In the genomic region with DNA sequence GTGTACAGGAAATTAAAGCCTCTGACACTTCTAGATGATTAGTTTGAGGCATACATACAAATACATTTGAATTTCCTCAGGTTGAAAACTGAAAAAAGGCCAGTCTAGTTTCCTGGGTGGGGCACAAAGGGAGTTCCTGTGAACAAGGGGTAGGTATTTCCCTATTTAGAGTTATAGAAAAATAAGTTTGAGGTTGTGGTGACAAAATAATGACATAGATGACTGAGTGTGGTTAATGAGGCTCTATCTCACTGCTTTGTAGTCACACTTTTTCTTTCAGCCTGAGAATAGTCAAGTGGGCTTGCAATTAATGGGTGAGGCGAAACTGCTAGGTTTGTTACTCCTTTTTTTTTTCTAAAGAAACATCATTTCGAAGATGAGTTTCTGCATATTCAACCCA, we compare ENCODE assay signal across 9 cellular contexts. TPM values are rescaled to one million over a fixed set of nuclear protein-coding genes. Genes with fewer than 3 reads are reported as not detected.
DNase-seq lines count a peak whose midpoint lies in the region; ATAC-seq, FAIRE-seq and TF ChIP-seq lines count a peak whose summit lies in the region.
"Had no signal": no experiment of that assay in that cellular context is flagged by ENCODE, and none has a peak within 500 bp of the region (broad histone marks: within the 10 kb centered on the region; RNA-seq: fewer than 3 reads in every experiment).

No MANE protein-coding gene starts in this region.

- no peaks in the 10 kb centered on the region for H3K9me3 Mint-ChIP-seq in activated naive CD4-positive, alpha-beta T cell treated with anti-CD3 and anti-CD28 coated beads, Interleukin-2, amount 50 U/mL, for 72 hours

- TF ChIP-seq CTCF in GM10248 (IDR thresholded peaks at IDR 0.05; ENCODE audit: control extremely low read depth, extremely low read depth, low read depth, missing control alignments) (no peak), breast epithelium (IDR thresholded peaks at IDR 0.05) (no peak), pancreas (IDR thresholded peaks at IDR 0.05) (no peak)

- 75 to 79% methylated on average over 2 of the region's 2 CpGs for WGBS in pancreas, 2 donors

- no peaks in the 10 kb centered on the region for H3K36me3 ChIP-seq in breast epithelium
- no peaks in the 10 kb centered on the region for H3K36me3 ChIP-seq in pancreas

- POLR2A ChIA-PET in GM10248 (lab: Yijun Ruan, JAX) = no interaction called here

- ATAC-seq in GM19455 (IDR thresholded peaks at IDR 0.05; ENCODE audit: unreplicated experiment) (peak; percentile 59), HG03457 (IDR thresholded peaks at IDR 0.05; ENCODE audit: unreplicated experiment) (peak; percentile 57), pancreas (no peak)
- ATAC-seq in activated naive CD4-positive, alpha-beta T cell treated with anti-CD3 and anti-CD28 coated beads, Interleukin-2, amount 50 U/mL, for 72 hours = peak; percentile 26 to 62
- ATAC-seq: HCT116 had no signal

- no peaks in the 10 kb centered on the region for H3K36me3 Mint-ChIP-seq in activated naive CD4-positive, alpha-beta T cell treated with anti-CD3 and anti-CD28 coated beads, Interleukin-2, amount 50 U/mL, for 72 hours

- DNase-seq in GM10248 (ENCODE audit: extremely low spot score) (peak; percentile 28), breast epithelium (ENCODE audit: low spot score in 2 of 2) (no peak), HTR-8/SVneo (ENCODE audit: insufficient read length, low spot score) (no peak), pancreas (no peak), HK-2 (ENCODE audit: unreplicated experiment) (no peak)
- DNase-seq in activated naive CD4-positive, alpha-beta T cell treated with anti-CD3 and anti-CD28 coated beads, Interleukin-2, amount 50 U/mL, for 72 hours (ENCODE audit: low spot score in 2 of 2) = peak in 1 of 2 donors; percentile 7

- FAIRE-seq in HTR-8/SVneo (lab: Jason Lieb, UNC) (no peak), pancreas (lab: Jason Lieb, UNC) (no peak)

- H3K27ac ChIP-seq in breast epithelium (no peak overlapping the region), pancreas (no peak overlapping the region)

- H3K4me1 ChIP-seq in breast epithelium (peaks cover 3 to 4% of the 10 kb centered on the region in 2 donors), pancreas (no peaks in the 10 kb centered on the region)

- TF ChIP-seq POLR2A in breast epithelium (IDR thresholded peaks at IDR 0.05) = no peak

- H3K9me3 ChIP-seq in breast epithelium (no peaks in the 10 kb centered on the region), pancreas (no peaks in the 10 kb centered on the region)

- intact Hi-C loops in breast epithelium (cut with DNase I; ENCODE audit: low total_unique reads) = no loop called here
- intact Hi-C loops in pancreas (cut with DNase I) = loop anchor here in 1 of 3 donors (5.0 kb wide), 1 partner anchor 215 kb away; no protein-coding TSS in a partner anchor

- CTCF ChIA-PET in GM10248 (lab: Yijun Ruan, JAX) = interaction anchor here (1.0 kb wide), 1 partner anchor 20 kb away, joined by 4 read pairs; no protein-coding TSS in a partner anchor

- H3K27ac Mint-ChIP-seq in activated naive CD4-positive, alpha-beta T cell treated with anti-CD3 and anti-CD28 coated beads, Interleukin-2, amount 50 U/mL, for 72 hours = peak overlapping the region in 1 of 2 donors; percentile 13

- H3K4me3 ChIP-seq in breast epithelium = no peak overlapping the region
- H3K4me3 ChIP-seq in pancreas = no peak overlapping the region

- H3K27me3 ChIP-seq in breast epithelium = no peaks in the 10 kb centered on the region
- H3K27me3 ChIP-seq in pancreas = no peaks in the 10 kb centered on the region

RNA-seq across cellular contexts. Expression of a gene that starts 4.3 kb away (rescaled TPM):
- total RNA-seq in activated naive CD4-positive, alpha-beta T cell treated with anti-CD3 and anti-CD28 coated beads, Interleukin-2, amount 50 U/mL, for 72 hours = 1 to 10 TPM; 3.2 to 3.9 TPM
- 10 to 100 TPM in 2 of 3 donors, 1 to 10 TPM in 1; 8.5 to 14.1 (median 13.6) TPM for total RNA-seq in breast epithelium
- 10 to 100 TPM in 1 of 6 donors, 1 to 10 TPM in 5; 3.4 to 15.5 (median 4.2) TPM for total RNA-seq in pancreas
- polyA plus RNA-seq in pancreas = 1 to 10 TPM; 8.6 to 9.4 TPM

Comparison
In these comparisons a context has a peak if more than half of its experiments do, and no peak if none do; other contexts are left out.
1. ATAC-seq: peak in GM19455 (single experiment), HG03457 (single experiment) and activated naive CD4-positive, alpha-beta T cell treated with anti-CD3 and anti-CD28 coated beads, Interleukin-2, amount 50 U/mL, for 72 hours (2 of 2); none in pancreas (0 of 4).